Comparison of ENCODE assay signal across 2 cellular contexts in the genomic region with DNA sequence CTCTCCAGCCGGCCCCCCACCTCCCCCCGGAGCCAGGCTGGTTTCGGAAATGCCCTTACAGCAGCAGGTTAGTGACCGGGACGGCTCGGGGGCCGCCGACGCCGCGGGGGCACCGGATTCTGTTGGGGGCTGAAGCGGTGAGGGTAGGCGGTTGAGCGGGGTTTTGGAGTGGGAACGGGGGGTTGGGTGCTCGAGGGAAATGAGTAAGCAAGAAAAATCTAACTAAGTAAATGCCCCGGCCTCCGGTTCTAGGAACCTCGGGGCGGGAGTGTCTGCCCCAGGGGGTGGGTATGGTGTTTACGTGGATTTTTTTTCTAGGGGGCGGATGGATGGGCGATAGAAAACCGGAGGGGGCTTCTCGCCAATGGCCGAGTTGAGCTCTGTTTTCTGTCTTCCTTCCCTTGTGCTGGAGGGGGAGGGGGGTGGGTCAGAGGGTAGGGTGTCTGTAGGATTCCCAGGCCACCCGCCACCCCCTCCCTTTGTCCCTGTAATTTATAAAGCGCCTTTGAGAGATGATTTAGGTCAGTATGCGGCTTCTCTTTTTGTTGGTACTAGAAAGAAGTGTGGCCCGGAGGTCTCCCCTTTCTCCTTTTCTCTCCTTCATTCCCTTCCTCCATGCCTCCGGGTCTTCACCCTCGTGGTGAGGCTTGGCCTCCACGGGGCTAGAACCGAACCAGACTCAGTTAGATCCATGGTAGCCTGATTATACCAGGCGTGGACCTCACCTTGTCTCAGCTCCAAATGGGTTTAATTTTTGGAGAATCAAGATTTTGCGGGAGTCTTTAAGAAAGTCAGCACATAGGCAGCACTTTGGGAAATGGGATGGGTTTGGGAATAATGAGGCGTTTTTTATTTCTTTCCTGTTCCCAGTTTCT.
TF ChIP-seq lines count a peak whose summit lies in the region.

No MANE protein-coding gene starts in this region.

TF ChIP-seq in WTC11, 78 proteins besides CTCF, POLR2A, EP300 and RAD21 (continued from another document):
- no peak for TF ChIP-seq RORB (CRISPR knock-in tag; IDR thresholded peaks at IDR 0.05)
TF ChIP-seq in WTC11: peak in this region for 0.

TF ChIP-seq in liver, 16 proteins besides CTCF, POLR2A, EP300 and RAD21 (continued from another document):
- TF ChIP-seq GABPA (IDR thresholded peaks at IDR 0.05 in 1 of 2, conservative IDR thresholded peaks at IDR 0.05 in 1 of 2): no peak
- TF ChIP-seq ATF3 (IDR thresholded peaks at IDR 0.05): no peak
- no peak for TF ChIP-seq MAX (IDR thresholded peaks at IDR 0.05)
- no peak for TF ChIP-seq HNF4A (conservative IDR thresholded peaks at IDR 0.05)
- TF ChIP-seq JUND (IDR thresholded peaks at IDR 0.05): no peak
- no peak for TF ChIP-seq SP1 (IDR thresholded peaks at IDR 0.05)
- no peak for TF ChIP-seq NR2F2 (IDR thresholded peaks at IDR 0.05)
- TF ChIP-seq, protein P1, sequence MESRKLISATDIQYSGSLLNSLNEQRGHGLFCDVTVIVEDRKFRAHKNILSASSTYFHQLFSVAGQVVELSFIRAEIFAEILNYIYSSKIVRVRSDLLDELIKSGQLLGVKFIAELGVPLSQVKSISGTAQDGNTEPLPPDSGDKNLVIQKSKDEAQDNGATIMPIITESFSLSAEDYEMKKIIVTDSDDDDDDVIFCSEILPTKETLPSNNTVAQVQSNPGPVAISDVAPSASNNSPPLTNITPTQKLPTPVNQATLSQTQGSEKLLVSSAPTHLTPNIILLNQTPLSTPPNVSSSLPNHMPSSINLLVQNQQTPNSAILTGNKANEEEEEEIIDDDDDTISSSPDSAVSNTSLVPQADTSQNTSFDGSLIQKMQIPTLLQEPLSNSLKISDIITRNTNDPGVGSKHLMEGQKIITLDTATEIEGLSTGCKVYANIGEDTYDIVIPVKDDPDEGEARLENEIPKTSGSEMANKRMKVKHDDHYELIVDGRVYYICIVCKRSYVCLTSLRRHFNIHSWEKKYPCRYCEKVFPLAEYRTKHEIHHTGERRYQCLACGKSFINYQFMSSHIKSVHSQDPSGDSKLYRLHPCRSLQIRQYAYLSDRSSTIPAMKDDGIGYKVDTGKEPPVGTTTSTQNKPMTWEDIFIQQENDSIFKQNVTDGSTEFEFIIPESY (IDR thresholded peaks at IDR 0.05): no peak
- TF ChIP-seq YY1 (IDR thresholded peaks at IDR 0.05): no peak
- no peak for TF ChIP-seq TAF1 (conservative IDR thresholded peaks at IDR 0.05)
